1 cellular context compared by ENCODE assay signal in genomic region chr15:44663410-44664272, GRCh38.
A peak's percentile ranks its signal among the peaks of the same experiment; 100 is the strongest.
TF ChIP-seq lines count a peak whose summit lies in the region.

Gene SPG11, minus strand, starts transcription at chr15:44663662. Its CDS starts 15 bp downstream, at chr15:44663647.

TF ChIP-seq in HepG2, 621 proteins besides CTCF, POLR2A, EP300 and RAD21 (continued from another document and continues in another):
- TF ChIP-seq IRF9 (CRISPR knock-in tag; IDR thresholded peaks at IDR 0.05; ENCODE audit: borderline replicate concordance) (peak; percentile 51; the same call in 1 of the 2 replicates), ZNF576 (CRISPR knock-in tag; IDR thresholded peaks at IDR 0.05) (0 out of 2 replicates have a peak, but pooled peaks have one; percentile 37), ZNF331 (CRISPR knock-in tag; IDR thresholded peaks at IDR 0.05) (peak; percentile 45; the same call in 1 of the 2 replicates), THAP7 (CRISPR knock-in tag; IDR thresholded peaks at IDR 0.05) (peak; percentile 93; the same call in 1 of the 2 replicates), ZSCAN20 (CRISPR knock-in tag; IDR thresholded peaks at IDR 0.05; ENCODE audit: borderline replicate concordance) (0 out of 2 replicates have a peak, but pooled peaks have one; percentile 82), RBFOX2 (IDR thresholded peaks at IDR 0.05; ENCODE audit: low read depth, low read length) (peak; percentile 99), ZNF362 (CRISPR knock-in tag; IDR thresholded peaks at IDR 0.05; ENCODE audit: borderline replicate concordance) (peak; percentile 25; the same call in 1 of the 2 replicates), ZNF275 (CRISPR knock-in tag; IDR thresholded peaks at IDR 0.05; ENCODE audit: borderline replicate concordance) (peak; percentile 50; the same call in 1 of the 2 replicates), CENPT (CRISPR knock-in tag; IDR thresholded peaks at IDR 0.05; ENCODE audit: low read depth) (0 out of 2 replicates have a peak, but pooled peaks have one; percentile 69), ZNF512B (CRISPR knock-in tag; IDR thresholded peaks at IDR 0.05; ENCODE audit: borderline replicate concordance) (no peak), NBN (conservative IDR thresholded peaks at IDR 0.05) (no peak), PREB (CRISPR knock-in tag; IDR thresholded peaks at IDR 0.05) (0 out of 2 replicates have a peak, but pooled peaks have one; percentile 44), ZNF282 (IDR thresholded peaks at IDR 0.05; ENCODE audit: partially characterized antibody) (no peak), E2F1 (CRISPR knock-in tag; IDR thresholded peaks at IDR 0.05) (peak; percentile 72), DNMT1 (CRISPR knock-in tag; IDR thresholded peaks at IDR 0.05) (peak; percentile 77; the same call in 1 of the 2 replicates), HNF4G (IDR thresholded peaks at IDR 0.05; ENCODE audit: borderline replicate concordance, low read depth, low read length) (no peak), HNF4G (CRISPR knock-in tag; IDR thresholded peaks at IDR 0.05; ENCODE audit: borderline replicate concordance, low read depth) (peak; percentile 73), ZNF563 (CRISPR knock-in tag; IDR thresholded peaks at IDR 0.05) (peak; percentile 95), ZNF691 (CRISPR knock-in tag; IDR thresholded peaks at IDR 0.05; ENCODE audit: borderline replicate concordance, low read depth) (peak; percentile 86), ZNF562 (CRISPR knock-in tag; IDR thresholded peaks at IDR 0.05; ENCODE audit: borderline replicate concordance) (peak; percentile 72; the same call in 1 of the 2 replicates), ZNF333 (CRISPR knock-in tag; IDR thresholded peaks at IDR 0.05; ENCODE audit: borderline replicate concordance) (no peak; the same call in 1 of the 2 replicates), GPBP1L1 (CRISPR knock-in tag; IDR thresholded peaks at IDR 0.05) (no peak), HCFC1 (IDR thresholded peaks at IDR 0.05; ENCODE audit: low read depth, low read length) (peak; percentile 44; the same call in 1 of the 2 replicates), ARID4A (CRISPR knock-in tag; IDR thresholded peaks at IDR 0.05; ENCODE audit: borderline replicate concordance) (peak; percentile 96), ZNF547 (CRISPR knock-in tag; IDR thresholded peaks at IDR 0.05) (peak; percentile 84), NFAT5 (CRISPR knock-in tag; IDR thresholded peaks at IDR 0.05) (peak; percentile 82; the same call in 1 of the 2 replicates), XRCC5 (optimal IDR thresholded peaks at IDR 0.05; ENCODE audit: low read length) (peak; percentile 89), NRL (CRISPR knock-in tag; IDR thresholded peaks at IDR 0.05; ENCODE audit: borderline replicate concordance) (peak; percentile 92; the same call in 1 of the 2 replicates), SMAD1 (CRISPR knock-in tag; IDR thresholded peaks at IDR 0.05; ENCODE audit: borderline replicate concordance, low read depth) (0 out of 2 replicates have a peak, but pooled peaks have one; percentile 79), ZBTB7A (CRISPR knock-in tag; IDR thresholded peaks at IDR 0.05) (peak; percentile 67)
